ENCODE assay signal across 18 cellular contexts in the genomic region with DNA sequence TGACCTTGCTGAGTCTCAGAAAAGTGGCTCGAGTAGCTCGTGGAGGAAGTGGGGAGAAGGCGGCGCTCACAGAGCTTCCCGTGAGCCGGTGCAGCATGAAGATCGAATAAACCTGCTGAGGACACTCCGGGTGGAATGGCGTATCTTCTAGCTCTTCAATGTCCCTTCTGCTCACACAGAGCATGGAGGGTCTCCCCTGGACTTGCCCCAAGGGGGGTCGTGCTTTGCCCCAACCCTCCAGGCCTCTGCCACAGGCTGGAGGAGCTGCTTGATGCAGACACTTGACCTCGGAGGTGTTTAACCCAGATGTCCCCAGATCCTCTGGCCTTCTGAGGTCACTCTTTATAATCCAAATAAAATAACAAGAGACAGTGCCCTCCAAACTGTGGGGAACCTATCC. TPM values are rescaled to one million over a fixed set of nuclear protein-coding genes. Genes with fewer than 3 reads are reported as not detected.
DNase-seq lines count a peak whose midpoint lies in the region; ATAC-seq, FAIRE-seq and TF ChIP-seq lines count a peak whose summit lies in the region.
"Had no signal": no experiment of that assay in that cellular context is flagged by ENCODE, and none has a peak within 500 bp of the region (broad histone marks: within the 10 kb centered on the region; RNA-seq: fewer than 3 reads in every experiment).

No MANE protein-coding gene starts in this region.

- H3K9me3 Mint-ChIP-seq in activated CD8-positive, alpha-beta T cell treated with anti-CD3 and anti-CD28 coated beads, Interleukin-2, amount 10 ng/mL, durations not matched to agents 7 days and 5 days (ENCODE audit: insufficient read depth), result peaks cover 24% of the 10 kb centered on the region
- H3K9me3 Mint-ChIP-seq in activated CD8-positive, alpha-beta T cell treated with anti-CD3 and anti-CD28 coated beads for 36 hours, result peaks cover 11% of the 10 kb centered on the region

- H3K4me1 Mint-ChIP-seq in activated CD8-positive, alpha-beta T cell treated with anti-CD3 and anti-CD28 coated beads, Interleukin-2, amount 10 ng/mL, durations not matched to agents 7 days and 5 days (ENCODE audit: low read depth), result peaks cover 2% of the 10 kb centered on the region
- H3K4me1 Mint-ChIP-seq in activated CD8-positive, alpha-beta T cell treated with anti-CD3 and anti-CD28 coated beads for 36 hours (ENCODE audit: low read depth), result peaks cover 18% of the 10 kb centered on the region
- H3K4me1 Mint-ChIP-seq in T-helper 17 cell, result peaks cover 20% of the 10 kb centered on the region

- H3K9me3 ChIP-seq in T-helper 17 cell (ENCODE audit: control insufficient read depth, low read length, poor library complexity, severe bottlenecking), result no peaks in the 10 kb centered on the region

- ATAC-seq in activated CD8-positive, alpha-beta T cell treated with anti-CD3 and anti-CD28 coated beads, Interleukin-2, amount 10 ng/mL, durations not matched to agents 7 days and 5 days, result no peak
- no peak for ATAC-seq in activated CD8-positive, alpha-beta T cell treated with anti-CD3 and anti-CD28 coated beads for 36 hours
- no peak for ATAC-seq in T-helper 17 cell
- no peak for ATAC-seq in sciatic nerve
- ATAC-seq: CD8-positive, alpha-beta T cell; HCT116 had no signal

- H3K36me3 Mint-ChIP-seq in activated CD8-positive, alpha-beta T cell treated with anti-CD3 and anti-CD28 coated beads, Interleukin-2, amount 10 ng/mL, durations not matched to agents 7 days and 5 days (ENCODE audit: low read depth), result peaks cover 7% of the 10 kb centered on the region
- H3K36me3 Mint-ChIP-seq in activated CD8-positive, alpha-beta T cell treated with anti-CD3 and anti-CD28 coated beads for 36 hours (ENCODE audit: low read depth), result no peaks in the 10 kb centered on the region
- H3K36me3 Mint-ChIP-seq in T-helper 17 cell (ENCODE audit: low read depth), result peaks cover 12% of the 10 kb centered on the region
- H3K36me3 Mint-ChIP-seq: CD8-positive, alpha-beta T cell had no signal

- CTCF ChIA-PET in activated CD8-positive, alpha-beta T cell treated with anti-CD3 and anti-CD28 coated beads, Interleukin-2, amount 10 ng/mL, durations not matched to agents 7 days and 5 days (lab: Charles Lee), result no interaction called here
- CTCF ChIA-PET in activated CD8-positive, alpha-beta T cell treated with anti-CD3 and anti-CD28 coated beads for 36 hours (lab: Charles Lee), result no interaction called here

- POLR2A ChIA-PET in activated CD8-positive, alpha-beta T cell treated with anti-CD3 and anti-CD28 coated beads, Interleukin-2, amount 10 ng/mL, durations not matched to agents 7 days and 5 days (lab: Charles Lee), result no interaction called here
- POLR2A ChIA-PET in activated CD8-positive, alpha-beta T cell treated with anti-CD3 and anti-CD28 coated beads for 36 hours (lab: Charles Lee), result no interaction called here

- peak; percentile 19 for DNase-seq in activated CD8-positive, alpha-beta T cell treated with anti-CD3 and anti-CD28 coated beads, Interleukin-2, amount 10 ng/mL, durations not matched to agents 7 days and 5 days
- DNase-seq in activated CD8-positive, alpha-beta T cell treated with anti-CD3 and anti-CD28 coated beads for 36 hours, result no peak
- DNase-seq in T-helper 17 cell, result no peak
- DNase-seq in sciatic nerve (ENCODE audit: low spot score), result peak; percentile 25
- DNase-seq in SIG-M5 treated with dmso at 0.1 percent for 504 hours (lab: John Stamatoyannopoulos, UW; ENCODE audit: unreplicated experiment), result no peak
- DNase-seq in GM19239 (ENCODE audit: insufficient read length, low spot score), result no peak
- DNase-seq: DND-41, MV-4-11, NCI-H1417 treated with DMSO at 0.1 percent for 48 hours, NCI-H1930, NCI-H446, NCI-H69, SHP77 had no signal

- TF ChIP-seq CTCF in activated CD8-positive, alpha-beta T cell treated with anti-CD3 and anti-CD28 coated beads for 36 hours (IDR thresholded peaks at IDR 0.05), result no peak

- H3K27me3 Mint-ChIP-seq in activated CD8-positive, alpha-beta T cell treated with anti-CD3 and anti-CD28 coated beads, Interleukin-2, amount 10 ng/mL, durations not matched to agents 7 days and 5 days (ENCODE audit: low read depth), result peaks cover 45% of the 10 kb centered on the region
- peaks cover 22% of the 10 kb centered on the region for H3K27me3 Mint-ChIP-seq in activated CD8-positive, alpha-beta T cell treated with anti-CD3 and anti-CD28 coated beads for 36 hours
- H3K27me3 Mint-ChIP-seq in T-helper 17 cell, result peaks cover 45% of the 10 kb centered on the region

- no peak overlapping the region for H3K4me3 Mint-ChIP-seq in activated CD8-positive, alpha-beta T cell treated with anti-CD3 and anti-CD28 coated beads, Interleukin-2, amount 10 ng/mL, durations not matched to agents 7 days and 5 days
- H3K4me3 Mint-ChIP-seq in activated CD8-positive, alpha-beta T cell treated with anti-CD3 and anti-CD28 coated beads for 36 hours, result no peak overlapping the region
- no peak overlapping the region for H3K4me3 Mint-ChIP-seq in T-helper 17 cell
- H3K4me3 Mint-ChIP-seq: CD8-positive, alpha-beta T cell had no signal

- intact Hi-C loops in activated CD8-positive, alpha-beta T cell treated with anti-CD3 and anti-CD28 coated beads for 36 hours (cut with micrococcal nuclease), result no loop called here
- intact Hi-C loops in sciatic nerve (cut with DNase I), result no loop called here

- H3K27ac Mint-ChIP-seq in activated CD8-positive, alpha-beta T cell treated with anti-CD3 and anti-CD28 coated beads, Interleukin-2, amount 10 ng/mL, durations not matched to agents 7 days and 5 days, result no peak overlapping the region
- H3K27ac Mint-ChIP-seq in activated CD8-positive, alpha-beta T cell treated with anti-CD3 and anti-CD28 coated beads for 36 hours, result no peak overlapping the region
- H3K27ac Mint-ChIP-seq in T-helper 17 cell, result peak overlapping the region; percentile 75

- FAIRE-seq in GM19239 (lab: Jason Lieb, UNC), result no peak
- FAIRE-seq: G401.6, RCC 7860 had no signal

RNA-seq across cellular contexts. Expression of a gene that starts 2.2 kb away (rescaled TPM):
- total RNA-seq in activated CD8-positive, alpha-beta T cell treated with anti-CD3 and anti-CD28 coated beads, Interleukin-2, amount 10 ng/mL, durations not matched to agents 7 days and 5 days, result not detected
- not detected for total RNA-seq in activated CD8-positive, alpha-beta T cell treated with anti-CD3 and anti-CD28 coated beads for 36 hours
- total RNA-seq in T-helper 17 cell, result not detected
- total RNA-seq in sciatic nerve, result not detected
- total RNA-seq: A172; CD8-positive, alpha-beta T cell had no signal

RNA-seq across cellular contexts. Expression of a gene that starts 12.8 kb away (rescaled TPM):
- not detected for total RNA-seq in activated CD8-positive, alpha-beta T cell treated with anti-CD3 and anti-CD28 coated beads, Interleukin-2, amount 10 ng/mL, durations not matched to agents 7 days and 5 days
- not detected for total RNA-seq in activated CD8-positive, alpha-beta T cell treated with anti-CD3 and anti-CD28 coated beads for 36 hours
- total RNA-seq in T-helper 17 cell (not detected), sciatic nerve (not detected)
- total RNA-seq: A172; CD8-positive, alpha-beta T cell had no signal

RNA-seq across cellular contexts. Expression of a gene that starts 16.6 kb away (rescaled TPM):
- not detected for total RNA-seq in activated CD8-positive, alpha-beta T cell treated with anti-CD3 and anti-CD28 coated beads, Interleukin-2, amount 10 ng/mL, durations not matched to agents 7 days and 5 days
- total RNA-seq in activated CD8-positive, alpha-beta T cell treated with anti-CD3 and anti-CD28 coated beads for 36 hours, result not detected
- total RNA-seq in T-helper 17 cell, result not detected
- not detected for total RNA-seq in sciatic nerve
- total RNA-seq: A172; CD8-positive, alpha-beta T cell had no signal

RNA-seq across cellular contexts. Expression of a gene that starts 28.0 kb away (rescaled TPM):
- total RNA-seq in activated CD8-positive, alpha-beta T cell treated with anti-CD3 and anti-CD28 coated beads, Interleukin-2, amount 10 ng/mL, durations not matched to agents 7 days and 5 days, result not detected
- total RNA-seq in activated CD8-positive, alpha-beta T cell treated with anti-CD3 and anti-CD28 coated beads for 36 hours, result not detected
- not detected for total RNA-seq in T-helper 17 cell
- not detected for total RNA-seq in sciatic nerve
- total RNA-seq: A172; CD8-positive, alpha-beta T cell had no signal

RNA-seq across cellular contexts. Expression of a gene that starts 37.0 kb away (rescaled TPM):
- total RNA-seq in activated CD8-positive, alpha-beta T cell treated with anti-CD3 and anti-CD28 coated beads, Interleukin-2, amount 10 ng/mL, durations not matched to agents 7 days and 5 days, result not detected
- not detected for total RNA-seq in activated CD8-positive, alpha-beta T cell treated with anti-CD3 and anti-CD28 coated beads for 36 hours
- total RNA-seq in T-helper 17 cell (not detected), sciatic nerve (not detected)
- total RNA-seq: A172 had no signal

Comparison
In these comparisons a context has a peak if more than half of its experiments do, and no peak if none do; other contexts are left out.
1. DNase-seq: peak in activated CD8-positive, alpha-beta T cell treated with anti-CD3 and anti-CD28 coated beads, Interleukin-2, amount 10 ng/mL, durations not matched to agents 7 days and 5 days (single experiment) and sciatic nerve (single experiment); none in activated CD8-positive, alpha-beta T cell treated with anti-CD3 and anti-CD28 coated beads for 36 hours (single experiment), T-helper 17 cell (0 of 3), SIG-M5 treated with dmso at 0.1 percent for 504 hours (single experiment) and GM19239 (single experiment).